Comparison of ENCODE assay signal across 8 cellular contexts in genomic region chr1:87325982-87326738, GRCh38. TPM values are rescaled to one million over a fixed set of nuclear protein-coding genes. Genes with fewer than 3 reads are reported as not detected.
DNase-seq lines count a peak whose midpoint lies in the region; ATAC-seq and TF ChIP-seq lines count a peak whose summit lies in the region.

No MANE protein-coding gene starts in this region.

- peak; percentile 33 for DNase-seq in D341Med (ENCODE audit: low spot score)
- no peak for DNase-seq in HCT116 (ENCODE audit: low read depth, low spot score)
- DNase-seq in NCI-H526 treated with DMSO at 0.1 percent for 48 hours (lab: John Stamatoyannopoulos, UW), result peak; percentile 73
- DNase-seq in activated T-helper 2 cell treated with anti-CD3 and anti-CD28 coated beads, Interferon-gamma antibody, Interleukin-2, Interleukin-4, amounts not matched to agents 10 μg/mL and 5 μg/mL and 100 μg/mL, durations not matched to agents 14 hours and 24 hours and 36 hours (ENCODE audit: low spot score), result peak; percentile 35
- DNase-seq in hepatic stellate cell (ENCODE audit: low spot score), result peak; percentile 16
- peak; percentile 53 for DNase-seq in stimulated activated CD8-positive, alpha-beta memory T cell treated with anti-CD3 and anti-CD28 coated beads, Interleukin-4, amount 100 ng/mL, for 48 hours

- no peak overlapping the region for H3K27ac Mint-ChIP-seq in activated T-helper 2 cell treated with anti-CD3 and anti-CD28 coated beads, Interferon-gamma antibody, Interleukin-2, Interleukin-4, amounts not matched to agents 10 μg/mL and 5 μg/mL and 100 μg/mL, durations not matched to agents 14 hours and 24 hours and 36 hours

- H3K27ac ChIP-seq in HCT116 (ENCODE audit: low read depth, low read length), result no peak overlapping the region

- TF ChIP-seq POLR2A in HCT116 (IDR thresholded peaks at IDR 0.05; ENCODE audit: borderline replicate concordance, extremely low read depth, insufficient read depth, insufficient read length), result no peak

- no peaks in the 10 kb centered on the region; the same call in 1 of the 2 replicates for H3K9me2 ChIP-seq in HCT116 (ENCODE audit: insufficient read depth)

- no peaks in the 10 kb centered on the region for H3K9me3 Mint-ChIP-seq in activated T-helper 2 cell treated with anti-CD3 and anti-CD28 coated beads, Interferon-gamma antibody, Interleukin-2, Interleukin-4, amounts not matched to agents 10 μg/mL and 5 μg/mL and 100 μg/mL, durations not matched to agents 14 hours and 24 hours and 36 hours

- H3K9me3 ChIP-seq in HCT116 (ENCODE audit: control insufficient read depth in 1 of 2, insufficient read depth in 1 of 2, low read depth in 1 of 2, low read length in 2 of 2), result no peaks in the 10 kb centered on the region

- no peak overlapping the region for H3K4me3 Mint-ChIP-seq in activated T-helper 2 cell treated with anti-CD3 and anti-CD28 coated beads, Interferon-gamma antibody, Interleukin-2, Interleukin-4, amounts not matched to agents 10 μg/mL and 5 μg/mL and 100 μg/mL, durations not matched to agents 14 hours and 24 hours and 36 hours (ENCODE audit: low read depth)

- RAD21 ChIA-PET in HCT116 (lab: Charles Lee; ENCODE audit: low non-redundant PET in 1 of 2, low total read pairs in 2 of 2, uncharacterized antibody in 2 of 2, unreplicated experiment in 2 of 2), result no interaction called here

- H3K9ac ChIP-seq in HCT116 (ENCODE audit: low read length), result no peak overlapping the region

- peak overlapping the region; percentile 26 for H3K4me2 ChIP-seq in HCT116 (ENCODE audit: low read length)

- H3K4me1 Mint-ChIP-seq in activated T-helper 2 cell treated with anti-CD3 and anti-CD28 coated beads, Interferon-gamma antibody, Interleukin-2, Interleukin-4, amounts not matched to agents 10 μg/mL and 5 μg/mL and 100 μg/mL, durations not matched to agents 14 hours and 24 hours and 36 hours (ENCODE audit: low read depth), result peaks cover 15% of the 10 kb centered on the region

- peaks cover 10 to 32% of the 10 kb centered on the region in 2 experiments for H3K4me1 ChIP-seq in HCT116 (ENCODE audit: control insufficient read depth in 1 of 2, insufficient read depth in 2 of 2, low read length in 2 of 2)

- peaks cover 24% of the 10 kb centered on the region for H3K27me3 Mint-ChIP-seq in activated T-helper 2 cell treated with anti-CD3 and anti-CD28 coated beads, Interferon-gamma antibody, Interleukin-2, Interleukin-4, amounts not matched to agents 10 μg/mL and 5 μg/mL and 100 μg/mL, durations not matched to agents 14 hours and 24 hours and 36 hours (ENCODE audit: low read depth)

- intact Hi-C loops in HCT116 (cut with micrococcal nuclease), result loop anchor here (2.0 to 5.0 kb wide), 4 partner anchors 481 to 1356 kb away; partner anchors contain the start of gene PKN2
- intact Hi-C loops in activated T-helper 2 cell treated with anti-CD3 and anti-CD28 coated beads, Interferon-gamma antibody, Interleukin-2, Interleukin-4, amounts not matched to agents 10 μg/mL and 5 μg/mL and 100 μg/mL, durations not matched to agents 14 hours and 24 hours and 36 hours (cut with micrococcal nuclease), result loop anchor here (1.0 to 10.0 kb wide), 3 partner anchors 11 to 621 kb away; partner anchors contain the start of gene SH3GLB1

- H3K36me3 ChIP-seq in HCT116 (ENCODE audit: control insufficient read depth in 1 of 2, insufficient read depth in 2 of 2, low read length in 2 of 2), result no peaks in the 10 kb centered on the region

- ATAC-seq in HCT116 (peak; percentile 24; the same call in 1 of the 2 replicates), HG02588 (IDR thresholded peaks at IDR 0.05; ENCODE audit: unreplicated experiment) (no peak), HG02852 (IDR thresholded peaks at IDR 0.05; ENCODE audit: unreplicated experiment) (no peak)

- peak; percentile 56 to 76 (median 59); a peak in 5 of 6 replicates for TF ChIP-seq CTCF in HCT116 (IDR thresholded peaks at IDR 0.05 in 2 of 3, conservative IDR thresholded peaks at IDR 0.05 in 1 of 3; ENCODE audit: borderline replicate concordance in 1 of 3, insufficient read depth in 1 of 3, low read depth in 2 of 3, low read length in 2 of 3)

- no peaks in the 10 kb centered on the region for H3K36me3 Mint-ChIP-seq in activated T-helper 2 cell treated with anti-CD3 and anti-CD28 coated beads, Interferon-gamma antibody, Interleukin-2, Interleukin-4, amounts not matched to agents 10 μg/mL and 5 μg/mL and 100 μg/mL, durations not matched to agents 14 hours and 24 hours and 36 hours (ENCODE audit: low read depth)

- peaks cover 16% of the 10 kb centered on the region for H3K79me2 ChIP-seq in HCT116 (ENCODE audit: insufficient read depth, low read length)

- POLR2A ChIA-PET in HCT116 (lab: Charles Lee), result no interaction called here

- TF ChIP-seq RAD21 in HCT116 (IDR thresholded peaks at IDR 0.05; ENCODE audit: low read depth), result peak; percentile 75

- CTCF ChIA-PET in HCT116 (lab: Charles Lee), result interaction anchor here (0.7 to 1.3 kb wide), 11 partner anchors 9 to 735 kb away, joined by 3 to 9 read pairs (median 4); no protein-coding TSS in a partner anchor

- no peak overlapping the region for H3K4me3 ChIP-seq in HCT116 (replicated peaks in 1 of 2; ENCODE audit: low read depth in 1 of 2, low read length in 2 of 2)

- H4K20me1 ChIP-seq in HCT116 (ENCODE audit: insufficient read depth), result no peaks in the 10 kb centered on the region

- peak overlapping the region; percentile 95 for H2AFZ ChIP-seq in HCT116 (ENCODE audit: low read depth, low read length, poor library complexity, severe bottlenecking)

- H3K27me3 ChIP-seq in HCT116 (ENCODE audit: insufficient read depth, low read length), result no peaks in the 10 kb centered on the region

- no TSS peak for BruUV-seq in HCT116 (replicated peaks; lab: Mats Ljungman, UMichigan)

TF ChIP-seq in HCT116, 20 proteins besides CTCF, POLR2A, EP300 and RAD21 (continues in another document):
- TF ChIP-seq CEBPB (IDR thresholded peaks at IDR 0.05; ENCODE audit: low read depth), result no peak
- no peak for TF ChIP-seq POLR2AphosphoS5 (IDR thresholded peaks at IDR 0.05; ENCODE audit: low read depth, low read length)
- TF ChIP-seq SIN3A (IDR thresholded peaks at IDR 0.05; ENCODE audit: low read depth), result no peak
- no peak for TF ChIP-seq YY1 (IDR thresholded peaks at IDR 0.05; ENCODE audit: extremely low read depth, insufficient replicate concordance, low read depth, low read length)
- no peak for TF ChIP-seq EZH2phosphoT487 (IDR thresholded peaks at IDR 0.05; ENCODE audit: borderline replicate concordance)
- TF ChIP-seq REST (IDR thresholded peaks at IDR 0.05; ENCODE audit: low read depth), result no peak
- no peak for TF ChIP-seq SRF (IDR thresholded peaks at IDR 0.05; ENCODE audit: low read depth)
- TF ChIP-seq, protein P1, sequence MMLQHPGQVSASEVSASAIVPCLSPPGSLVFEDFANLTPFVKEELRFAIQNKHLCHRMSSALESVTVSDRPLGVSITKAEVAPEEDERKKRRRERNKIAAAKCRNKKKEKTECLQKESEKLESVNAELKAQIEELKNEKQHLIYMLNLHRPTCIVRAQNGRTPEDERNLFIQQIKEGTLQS (IDR thresholded peaks at IDR 0.05), result no peak
- no peak for TF ChIP-seq TCF7L2 (IDR thresholded peaks at IDR 0.05; ENCODE audit: borderline replicate concordance, extremely low read depth, insufficient read depth, insufficient read length)
- no peak for TF ChIP-seq SP1 (IDR thresholded peaks at IDR 0.05; ENCODE audit: low read depth)
- TF ChIP-seq ELF1 (IDR thresholded peaks at IDR 0.05; ENCODE audit: borderline replicate concordance, low read depth), result no peak
- no peak for TF ChIP-seq EZH2 (IDR thresholded peaks at IDR 0.05)
- no peak for TF ChIP-seq EGR1 (IDR thresholded peaks at IDR 0.05; ENCODE audit: low read depth)
- no peak for TF ChIP-seq ZFX (IDR thresholded peaks at IDR 0.05)
- TF ChIP-seq CBX3 (IDR thresholded peaks at IDR 0.05; ENCODE audit: low read depth), result no peak
- TF ChIP-seq ZNF274 (IDR thresholded peaks at IDR 0.05; ENCODE audit: low read depth, low read length), result no peak

RNA-seq across cellular contexts. Expression of gene LMO4, which starts 2.5 kb away (rescaled TPM):
- total RNA-seq in HCT116 (2021; ENCODE audit: unreplicated experiment), result 38.5 TPM
- 57.8 and 61.8 TPM in 2 replicates for polyA plus RNA-seq in HCT116 (2012)
- 20.9 and 21.7 TPM in 2 replicates for total RNA-seq in activated T-helper 2 cell treated with anti-CD3 and anti-CD28 coated beads, Interferon-gamma antibody, Interleukin-2, Interleukin-4, amounts not matched to agents 10 μg/mL and 5 μg/mL and 100 μg/mL, durations not matched to agents 14 hours and 24 hours and 36 hours
